In the genomic region with DNA sequence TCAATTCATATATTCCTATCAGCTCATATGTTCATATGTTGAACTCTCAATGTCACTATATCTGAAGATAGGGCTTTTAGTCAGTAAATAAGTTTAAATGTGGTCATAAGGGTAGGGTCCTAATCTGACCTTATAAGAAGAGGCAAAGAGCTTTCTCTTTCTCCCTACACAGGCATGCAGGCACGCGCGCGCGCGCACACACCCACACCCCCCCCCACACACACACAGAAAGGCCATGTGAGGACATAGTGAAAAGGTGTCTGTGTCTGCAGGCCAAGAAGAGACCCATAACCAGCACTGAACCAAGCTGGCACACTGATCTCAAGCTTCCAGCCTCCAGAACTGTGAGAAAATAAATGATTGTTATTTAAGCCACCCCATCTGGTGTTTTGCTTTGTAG, we compare ENCODE assay signal across 22 cellular contexts.
"Had no signal": no experiment of that assay in that cellular context is flagged by ENCODE, and none has a peak within 500 bp of the region (broad histone marks: within the 10 kb centered on the region; RNA-seq: fewer than 3 reads in every experiment).

No MANE protein-coding gene starts in this region.

- H3K27me3 ChIP-seq: esophagus squamous epithelium, gastrocnemius medialis, left lung had no signal

- H3K36me3 ChIP-seq: esophagus squamous epithelium, gastrocnemius medialis, heart right ventricle, left lung, lower lobe of right lung had no signal

- DNase-seq: cortex of kidney; effector CD8-positive, alpha-beta T cell; effector memory CD8-positive, alpha-beta T cell; endodermal cell; erythroblast; esophagus squamous epithelium; foreskin fibroblast; foreskin melanocyte; gastrocnemius medialis; glutamatergic neuron; heart right ventricle; hippocampal formation; left cardiac atrium; left lung; left ventricle myocardium superior; lower lobe of right lung; mesenchymal stem cell; mucosa of descending colon; naive B cell; naive thymus-derived CD8-positive, alpha-beta T cell had no signal

- H3K27ac ChIP-seq: epithelial cell of prostate, esophagus squamous epithelium, gastrocnemius medialis, heart right ventricle, left lung, lower lobe of right lung had no signal

- H3K4me1 ChIP-seq: esophagus squamous epithelium, gastrocnemius medialis, heart right ventricle, lower lobe of right lung had no signal

- H3K9me3 ChIP-seq: esophagus squamous epithelium, gastrocnemius medialis, heart right ventricle, left lung, lower lobe of right lung, mucosa of descending colon had no signal

- ATAC-seq: effector memory CD8-positive, alpha-beta T cell; esophagus mucosa; gastrocnemius medialis; heart right ventricle; left cardiac atrium; left lung; left ventricle myocardium superior; mucosa of descending colon; naive thymus-derived CD8-positive, alpha-beta T cell had no signal

- H3K4me3 ChIP-seq: esophagus squamous epithelium, gastrocnemius medialis, heart right ventricle, left lung, lower lobe of right lung, mucosa of descending colon had no signal
